In the genomic region with DNA sequence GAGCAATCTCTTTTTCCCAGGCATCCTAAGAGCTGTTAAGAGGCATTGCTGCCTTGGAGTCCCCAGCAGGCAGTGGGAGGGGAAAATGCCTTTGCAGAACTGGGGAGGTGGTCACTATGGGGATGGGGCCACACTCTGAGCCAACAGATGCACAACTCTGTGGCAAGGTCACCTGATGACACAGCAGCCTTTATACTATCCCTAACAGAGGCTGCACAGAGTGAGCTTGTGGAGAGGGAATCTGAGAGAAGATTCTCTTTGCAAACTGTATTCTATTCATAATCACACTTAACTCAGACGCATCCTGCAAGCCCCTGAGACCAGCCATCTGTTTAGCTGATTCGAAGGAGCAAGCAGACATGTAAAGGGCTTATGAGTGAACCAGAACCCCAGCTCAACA, we compare ENCODE assay signal across 26 cellular contexts.
"Had no signal": no experiment of that assay in that cellular context is flagged by ENCODE, and none has a peak within 500 bp of the region (broad histone marks: within the 10 kb centered on the region; RNA-seq: fewer than 3 reads in every experiment).

No MANE protein-coding gene starts in this region.

- DNase-seq: dermis blood vessel endothelial cell; effector memory CD8-positive, alpha-beta T cell; erythroblast; esophagus squamous epithelium; foreskin melanocyte; hypothalamus; immature natural killer cell; islet precursor cell; kidney glomerular epithelial cell; mesenchymal stem cell; midbrain; naive thymus-derived CD8-positive, alpha-beta T cell; nephron progenitor cell; posterior cingulate gyrus; psoas muscle; right cardiac atrium; sigmoid colon; stimulated activated CD4-positive, alpha-beta T cell treated with anti-CD3 and anti-CD28 coated beads, Interleukin-2, amount 100 ng/mL, for 24 hours; stimulated activated CD4-positive, alpha-beta T cell treated with anti-CD3 and anti-CD28 coated beads, Interleukin-4, amount 100 ng/mL, for 24 hours; stimulated activated naive CD4-positive, alpha-beta T cell treated with Interleukin-2 at 50 U/mL for 16 hours had no signal

- H3K27me3 ChIP-seq: esophagus squamous epithelium, sigmoid colon, tibial nerve, upper lobe of left lung had no signal

- H3K27ac ChIP-seq: coronary artery, esophagus squamous epithelium, psoas muscle, sigmoid colon, thoracic aorta, tibial nerve, upper lobe of left lung had no signal

- ATAC-seq: effector memory CD8-positive, alpha-beta T cell; naive thymus-derived CD8-positive, alpha-beta T cell; psoas muscle; right cardiac atrium; stimulated activated effector memory CD8-positive, alpha-beta T cell treated with anti-CD3 and anti-CD28 coated beads, Interleukin-12 subunit alpha, Interleukin-12 subunit beta, amount 100 ng/mL, for 72 hours had no signal

- H3K4me3 ChIP-seq: coronary artery, esophagus squamous epithelium, lung, psoas muscle, sigmoid colon, thoracic aorta, tibial nerve, upper lobe of left lung had no signal
